In genomic region chr4:10096201-10096975, GRCh38 we compare ENCODE assay signal across 8 cellular contexts. TPM values are rescaled to one million over a fixed set of nuclear protein-coding genes. Genes with fewer than 3 reads are reported as not detected.
DNase-seq lines count a peak whose midpoint lies in the region; ATAC-seq lines count a peak whose summit lies in the region.

No MANE protein-coding gene starts in this region.

- H3K27me3 Mint-ChIP-seq in activated naive CD8-positive, alpha-beta T cell treated with anti-CD3 and anti-CD28 coated beads, Interleukin-2, amount 50 U/mL, for 24 hours = no peaks in the 10 kb centered on the region

- H3K4me3 Mint-ChIP-seq in activated naive CD8-positive, alpha-beta T cell treated with anti-CD3 and anti-CD28 coated beads, Interleukin-2, amount 50 U/mL, for 24 hours = peak overlapping the region; percentile 33

- no peaks in the 10 kb centered on the region for H3K9me3 Mint-ChIP-seq in activated naive CD8-positive, alpha-beta T cell treated with anti-CD3 and anti-CD28 coated beads, Interleukin-2, amount 50 U/mL, for 24 hours

- peak; percentile 81 for ATAC-seq in GM18519 (IDR thresholded peaks at IDR 0.05; ENCODE audit: low FRiP score, unreplicated experiment)
- ATAC-seq in HG03039 (IDR thresholded peaks at IDR 0.05; ENCODE audit: unreplicated experiment) = peak; percentile 79
- peak; percentile 77 for ATAC-seq in activated naive CD8-positive, alpha-beta T cell treated with anti-CD3 and anti-CD28 coated beads, Interleukin-2, amount 50 U/mL, for 24 hours
- peak; percentile 68 for ATAC-seq in left ventricle myocardium superior

- peaks cover 74% of the 10 kb centered on the region for H3K36me3 Mint-ChIP-seq in activated naive CD8-positive, alpha-beta T cell treated with anti-CD3 and anti-CD28 coated beads, Interleukin-2, amount 50 U/mL, for 24 hours (ENCODE audit: low read depth)

- H3K27ac Mint-ChIP-seq in activated naive CD8-positive, alpha-beta T cell treated with anti-CD3 and anti-CD28 coated beads, Interleukin-2, amount 50 U/mL, for 24 hours = peak overlapping the region; percentile 95

- peaks cover 99% of the 10 kb centered on the region for H3K4me1 Mint-ChIP-seq in activated naive CD8-positive, alpha-beta T cell treated with anti-CD3 and anti-CD28 coated beads, Interleukin-2, amount 50 U/mL, for 24 hours

- intact Hi-C loops in left ventricle myocardium superior (cut with micrococcal nuclease) = no loop called here

- peak; percentile 64 for DNase-seq in T follicular helper cell (ENCODE audit: low read depth)
- peak; percentile 84 for DNase-seq in activated naive CD8-positive, alpha-beta T cell treated with anti-CD3 and anti-CD28 coated beads, Interleukin-2, amount 50 U/mL, for 24 hours
- DNase-seq in left ventricle myocardium superior = peak; percentile 67
- DNase-seq in stimulated activated CD4-positive, alpha-beta T cell treated with anti-CD3 and anti-CD28 coated beads, Interleukin-12 subunit alpha, Interleukin-12 subunit beta, amount 100 ng/mL, for 48 hours (ENCODE audit: low read depth in 2 of 3, low spot score in 1 of 3) = peak; percentile 72 to 73 (median 72)
- no peak for DNase-seq in NCI-H2029 (lab: John Stamatoyannopoulos, UW)
- no peak for DNase-seq in NCI-H146 treated with DMSO at 0.1 percent for 48 hours (lab: John Stamatoyannopoulos, UW; ENCODE audit: unreplicated experiment)

RNA-seq across cellular contexts. Expression of gene WDR1, which starts 20.2 kb away (rescaled TPM):
- 182 TPM for total RNA-seq in left ventricle myocardium superior

Comparison
In these comparisons a context has a peak if more than half of its experiments do, and no peak if none do; other contexts are left out.
1. DNase-seq: peak in T follicular helper cell (single experiment), activated naive CD8-positive, alpha-beta T cell treated with anti-CD3 and anti-CD28 coated beads, Interleukin-2, amount 50 U/mL, for 24 hours (single experiment), left ventricle myocardium superior (single experiment) and stimulated activated CD4-positive, alpha-beta T cell treated with anti-CD3 and anti-CD28 coated beads, Interleukin-12 subunit alpha, Interleukin-12 subunit beta, amount 100 ng/mL, for 48 hours (3 of 3); none in NCI-H2029 (single experiment) and NCI-H146 treated with DMSO at 0.1 percent for 48 hours (single experiment).
2. Peak in every context shown above with its lines, with median percentiles within 50 percentile points of each other: ATAC-seq.